In genomic region chr6:12280458-12280857, GRCh38 we compare ENCODE assay signal across 19 cellular contexts. TPM values are rescaled to one million over a fixed set of nuclear protein-coding genes. Genes with fewer than 3 reads are reported as not detected.
DNase-seq lines count a peak whose midpoint lies in the region; ATAC-seq and TF ChIP-seq lines count a peak whose summit lies in the region.
"Had no signal": no experiment of that assay in that cellular context is flagged by ENCODE, and none has a peak within 500 bp of the region (broad histone marks: within the 10 kb centered on the region; RNA-seq: fewer than 3 reads in every experiment).

No MANE protein-coding gene starts in this region.

- H3K9me3 ChIP-seq in mammary epithelial cell (replicated peaks; ENCODE audit: insufficient read depth, low read length) (no peaks in the 10 kb centered on the region), mesenchymal stem cell (ENCODE audit: control insufficient read depth, low read length) (no peaks in the 10 kb centered on the region)
- H3K9me3 ChIP-seq: prostate gland had no signal

- H3K4me1 ChIP-seq in mammary epithelial cell (ENCODE audit: insufficient read depth, low read length) (no peaks in the 10 kb centered on the region), mesenchymal stem cell (ENCODE audit: control insufficient read depth, insufficient read depth, low read depth, low read length) (no peaks in the 10 kb centered on the region)
- H3K4me1 ChIP-seq: prostate gland had no signal

- no peak overlapping the region for H3K4ac ChIP-seq in mesenchymal stem cell (ENCODE audit: low read depth in 1 of 2, low read length in 2 of 2)

- no peak overlapping the region for H4K91ac ChIP-seq in mesenchymal stem cell (ENCODE audit: low read length)

- H4K20me1 ChIP-seq in mammary epithelial cell (ENCODE audit: insufficient read depth, low read length) = no peaks in the 10 kb centered on the region

- no peak overlapping the region for H2BK5ac ChIP-seq in mesenchymal stem cell (ENCODE audit: low read depth, low read length, poor library complexity, severe bottlenecking)

- DNase-seq in AG20443 (ENCODE audit: low spot score) (peak; percentile 47), NCI-H226 (peak; percentile 57), mammary epithelial cell (peak; percentile 46), mesenchymal stem cell (peak; percentile 53), NCI-H524 (lab: John Stamatoyannopoulos, UW) (no peak), NCI-H1048 (lab: John Stamatoyannopoulos, UW) (no peak)
- DNase-seq: activated naive CD4-positive, alpha-beta T cell treated with anti-CD3 and anti-CD28 coated beads, Interleukin-2, amount 10 ng/mL, durations not matched to agents 7 days and 5 days; activated T-cell treated with anti-CD3 and anti-CD28 coated beads, Interleukin-2, amount 50 U/mL, for 1 hour; endodermal cell; naive thymus-derived CD4-positive, alpha-beta T cell; NCI-H2081; NCI-H526; stimulated activated CD4-positive, alpha-beta T cell treated with anti-CD3 and anti-CD28 coated beads, Interleukin-12 subunit alpha, Interleukin-12 subunit beta, amount 100 ng/mL, for 4 hours; stimulated activated naive CD8-positive, alpha-beta T cell treated with anti-CD3 and anti-CD28 coated beads, Interleukin-15, Interleukin-2, amounts not matched to agents 100 U/mL and 50 U/mL, for 24 hours had no signal

- H3K27me3 ChIP-seq in mammary epithelial cell (ENCODE audit: insufficient read depth, low read length) = no peaks in the 10 kb centered on the region
- H3K27me3 ChIP-seq in mesenchymal stem cell (ENCODE audit: control insufficient read depth in 1 of 2, insufficient read depth in 1 of 2, low read length in 2 of 2) = no peaks in the 10 kb centered on the region

- no peak overlapping the region for H3K27ac ChIP-seq in mammary epithelial cell (ENCODE audit: insufficient read depth, low read depth, low read length)
- no peak overlapping the region for H3K27ac ChIP-seq in mesenchymal stem cell (ENCODE audit: low read length, poor library complexity, severe bottlenecking)
- H3K27ac ChIP-seq: prostate gland had no signal

- dilution Hi-C loops in mammary epithelial cell (cut with HindIII; ENCODE audit: low sequenced_read_pairs) = no loop called here

- peak overlapping the region; percentile 28 for H2AFZ ChIP-seq in mammary epithelial cell (ENCODE audit: low read depth, low read length)
- no peak overlapping the region for H2AFZ ChIP-seq in mesenchymal stem cell (ENCODE audit: low read depth, low read length)

- CTCF ChIA-PET in mammary epithelial cell (lab: Charles Lee; ENCODE audit: low non-redundant PET) = no interaction called here

- BruUV-seq in mammary epithelial cell (replicated peaks; lab: Mats Ljungman, UMichigan) = no TSS peak

- H3K14ac ChIP-seq in mesenchymal stem cell (ENCODE audit: low read length in 2 of 2) = no peak overlapping the region

- H2AK5ac ChIP-seq in mesenchymal stem cell (ENCODE audit: low read length, severe bottlenecking) = no peak overlapping the region

- TF ChIP-seq CTCF in mammary epithelial cell (conservative IDR thresholded peaks at IDR 0.05 in 1 of 2, IDR thresholded peaks at IDR 0.05 in 1 of 2; ENCODE audit: extremely low read depth in 1 of 2, insufficient read depth in 1 of 2, low read depth in 1 of 2, low read length in 2 of 2) = no peak

- H2BK12ac ChIP-seq in mesenchymal stem cell (ENCODE audit: low read length in 2 of 2) = no peak overlapping the region

- no peak overlapping the region for H2BK15ac ChIP-seq in mesenchymal stem cell (ENCODE audit: low read depth, poor library complexity, severe bottlenecking)

- 51% methylated on average over 5 of the region's 5 CpGs for WGBS in mammary epithelial cell (ENCODE audit: low coverage, missing lambda C conversion rate)
- 65% methylated on average over 5 of the region's 5 CpGs for WGBS in mesenchymal stem cell

- no peak overlapping the region for H2BK120ac ChIP-seq in mesenchymal stem cell (ENCODE audit: low read depth, low read length)

- in situ Hi-C loops in mammary epithelial cell (cut with MboI; ENCODE audit: low sequenced_read_pairs in 2 of 2) = no loop called here

- ATAC-seq in HG03354 (IDR thresholded peaks at IDR 0.05; ENCODE audit: poor library complexity, severe bottlenecking, unreplicated experiment) (no peak), HG03520 (IDR thresholded peaks at IDR 0.05; ENCODE audit: unreplicated experiment) (no peak)
- ATAC-seq: HCT116; naive thymus-derived CD4-positive, alpha-beta T cell; stimulated activated naive CD8-positive, alpha-beta T cell treated with anti-CD3 and anti-CD28 coated beads, Interleukin-15, Interleukin-2, amounts not matched to agents 100 U/mL and 50 U/mL, for 24 hours had no signal

- no peak overlapping the region for H4K8ac ChIP-seq in mesenchymal stem cell (ENCODE audit: low read length)

- H3K79me2 ChIP-seq in mammary epithelial cell (ENCODE audit: insufficient read depth, low read length) = no peaks in the 10 kb centered on the region

- H3K79me1 ChIP-seq in mesenchymal stem cell (replicated peaks; ENCODE audit: low read length, poor library complexity, severe bottlenecking) = no peaks in the 10 kb centered on the region

- H3K9ac ChIP-seq in mammary epithelial cell (ENCODE audit: insufficient read depth, low read length) (no peak overlapping the region), mesenchymal stem cell (ENCODE audit: low read length) (peak overlapping the region; percentile 48)

- intact Hi-C loops in mammary epithelial cell (cut with micrococcal nuclease) = no loop called here

- H3K4me3 ChIP-seq in mammary epithelial cell (replicated peaks in 1 of 3; ENCODE audit: insufficient read depth in 1 of 3, low read depth in 2 of 3, low read length in 3 of 3) = no peak overlapping the region
- no peak overlapping the region for H3K4me3 ChIP-seq in mesenchymal stem cell (ENCODE audit: insufficient read depth in 1 of 2, low read depth in 1 of 2, low read length in 2 of 2)
- H3K4me3 ChIP-seq: lung, prostate gland had no signal

- no peak overlapping the region for H3K18ac ChIP-seq in mesenchymal stem cell (ENCODE audit: low read depth in 1 of 2, low read length in 2 of 2)

- H3K36me3 ChIP-seq in mammary epithelial cell (ENCODE audit: insufficient read depth, low read length) (no peaks in the 10 kb centered on the region), mesenchymal stem cell (ENCODE audit: control insufficient read depth in 1 of 2, insufficient read depth in 2 of 2, low read depth in 1 of 2, low read length in 2 of 2) (no peaks in the 10 kb centered on the region)
- H3K36me3 ChIP-seq: prostate gland had no signal

- no peak overlapping the region for H3K23ac ChIP-seq in mesenchymal stem cell (ENCODE audit: low read length in 2 of 2)

- H3K4me2 ChIP-seq in mammary epithelial cell (ENCODE audit: insufficient read depth, low read depth, low read length) (peak overlapping the region; percentile 12), mesenchymal stem cell (ENCODE audit: low read length, poor library complexity, severe bottlenecking) (no peak overlapping the region)

RNA-seq across cellular contexts. Expression of gene EDN1, which starts 9.7 kb away (rescaled TPM):
- 10 to 100 TPM in 1 of 2 donors, 1 to 10 TPM in 1; 8.9 to 11.3 TPM for total RNA-seq in mammary epithelial cell
- polyA plus RNA-seq in mammary epithelial cell = 2.5 TPM
- polyA minus RNA-seq in mammary epithelial cell = 0.78 TPM
- polyA plus RNA-seq in mesenchymal stem cell (2013, experiment 1 of 2) = 3.7 TPM
- polyA plus RNA-seq in mesenchymal stem cell (2013, experiment 2 of 2) = 3.2 TPM

Comparison
In these comparisons a context has a peak if more than half of its experiments do, and no peak if none do; other contexts are left out.
1. DNase-seq: peak in AG20443 (single experiment), NCI-H226 (single experiment), mammary epithelial cell (single experiment) and mesenchymal stem cell (single experiment); none in NCI-H524 (0 of 2) and NCI-H1048 (single experiment).